Comparison of ENCODE assay signal across 1 cellular context in the genomic region with DNA sequence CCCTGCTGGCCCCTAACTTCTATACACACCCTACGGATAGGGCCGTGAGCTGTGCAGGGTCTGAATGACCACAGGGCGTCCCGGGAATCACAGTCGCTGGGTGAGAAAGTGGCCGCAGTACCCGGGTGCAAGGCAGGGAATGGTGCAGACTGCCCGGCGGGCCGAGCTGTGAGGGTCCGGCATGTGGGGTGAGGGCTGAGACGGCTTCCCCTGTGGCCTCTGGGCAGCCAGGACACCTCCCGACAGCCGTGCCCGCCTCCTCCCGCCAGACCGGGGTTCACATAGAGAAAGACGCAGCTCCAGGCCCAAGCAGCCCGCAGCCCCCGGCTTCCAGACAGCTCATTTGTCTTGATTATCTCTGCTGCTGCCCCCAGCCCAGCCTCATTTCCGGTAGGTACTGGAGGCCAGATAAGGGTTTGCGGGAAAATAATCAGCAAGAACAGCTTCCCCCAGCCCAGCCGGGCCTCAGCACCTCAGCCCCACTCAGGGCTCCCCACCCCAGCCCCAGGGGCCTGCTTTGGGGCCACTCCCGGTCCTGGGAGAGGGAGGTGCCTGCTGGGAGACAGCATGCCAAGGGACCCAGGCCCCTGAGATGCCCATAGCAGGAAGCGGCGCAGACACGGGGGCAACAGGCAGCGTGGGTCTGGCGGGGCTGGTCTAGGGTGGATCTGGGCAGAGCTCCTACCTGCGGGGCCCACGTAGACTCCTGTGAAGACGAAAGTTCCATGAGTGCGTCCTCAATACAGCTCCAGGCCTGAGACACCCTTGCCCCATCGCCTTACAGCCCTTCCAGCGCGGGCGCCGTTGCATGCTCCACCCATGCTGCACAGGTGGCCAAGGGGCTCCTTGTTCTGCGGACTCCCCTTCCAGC.
TF ChIP-seq lines count a peak whose summit lies in the region.

No MANE protein-coding gene starts in this region.

TF ChIP-seq in K562, 482 proteins besides CTCF, POLR2A, EP300 and RAD21 (continued from another document and continues in another):
- no peak for TF ChIP-seq NRF1 (conservative IDR thresholded peaks at IDR 0.05 in 1 of 2, IDR thresholded peaks at IDR 0.05 in 1 of 2)
- TF ChIP-seq CBFA2T3 (IDR thresholded peaks at IDR 0.05), result peak; percentile 96
- peak; percentile 66; the same call in 1 of the 2 replicates for TF ChIP-seq MYNN (IDR thresholded peaks at IDR 0.05)
- no peak for TF ChIP-seq MYNN (CRISPR knock-in tag; IDR thresholded peaks at IDR 0.05)
- TF ChIP-seq NFXL1 (CRISPR knock-in tag; IDR thresholded peaks at IDR 0.05), result no peak
- no peak; the same call in 1 of the 2 replicates for TF ChIP-seq ZNF589 (CRISPR knock-in tag; IDR thresholded peaks at IDR 0.05; ENCODE audit: low read depth)
- TF ChIP-seq ZBTB7A (IDR thresholded peaks at IDR 0.05; ENCODE audit: borderline replicate concordance, control insufficient read depth, low read depth, low read length), result peak; percentile 55; the same call in 1 of the 2 replicates
- TF ChIP-seq LCOR (CRISPR knock-in tag; IDR thresholded peaks at IDR 0.05), result no peak
- TF ChIP-seq E2F3 (CRISPR knock-in tag; IDR thresholded peaks at IDR 0.05), result no peak
- no peak for TF ChIP-seq HDAC2 (IDR thresholded peaks at IDR 0.05)
- TF ChIP-seq, protein P1, sequence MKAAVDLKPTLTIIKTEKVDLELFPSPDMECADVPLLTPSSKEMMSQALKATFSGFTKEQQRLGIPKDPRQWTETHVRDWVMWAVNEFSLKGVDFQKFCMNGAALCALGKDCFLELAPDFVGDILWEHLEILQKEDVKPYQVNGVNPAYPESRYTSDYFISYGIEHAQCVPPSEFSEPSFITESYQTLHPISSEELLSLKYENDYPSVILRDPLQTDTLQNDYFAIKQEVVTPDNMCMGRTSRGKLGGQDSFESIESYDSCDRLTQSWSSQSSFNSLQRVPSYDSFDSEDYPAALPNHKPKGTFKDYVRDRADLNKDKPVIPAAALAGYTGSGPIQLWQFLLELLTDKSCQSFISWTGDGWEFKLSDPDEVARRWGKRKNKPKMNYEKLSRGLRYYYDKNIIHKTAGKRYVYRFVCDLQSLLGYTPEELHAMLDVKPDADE (conservative IDR thresholded peaks at IDR 0.05; ENCODE audit: control insufficient read depth, low read depth, low read length), result peak; percentile 87; the same call in 1 of the 2 replicates
- TF ChIP-seq TARDBP (IDR thresholded peaks at IDR 0.05), result no peak
- TF ChIP-seq LEF1 (IDR thresholded peaks at IDR 0.05), result 0 out of 2 replicates have a peak, but pooled peaks have one; percentile 47
- TF ChIP-seq, protein P2, sequence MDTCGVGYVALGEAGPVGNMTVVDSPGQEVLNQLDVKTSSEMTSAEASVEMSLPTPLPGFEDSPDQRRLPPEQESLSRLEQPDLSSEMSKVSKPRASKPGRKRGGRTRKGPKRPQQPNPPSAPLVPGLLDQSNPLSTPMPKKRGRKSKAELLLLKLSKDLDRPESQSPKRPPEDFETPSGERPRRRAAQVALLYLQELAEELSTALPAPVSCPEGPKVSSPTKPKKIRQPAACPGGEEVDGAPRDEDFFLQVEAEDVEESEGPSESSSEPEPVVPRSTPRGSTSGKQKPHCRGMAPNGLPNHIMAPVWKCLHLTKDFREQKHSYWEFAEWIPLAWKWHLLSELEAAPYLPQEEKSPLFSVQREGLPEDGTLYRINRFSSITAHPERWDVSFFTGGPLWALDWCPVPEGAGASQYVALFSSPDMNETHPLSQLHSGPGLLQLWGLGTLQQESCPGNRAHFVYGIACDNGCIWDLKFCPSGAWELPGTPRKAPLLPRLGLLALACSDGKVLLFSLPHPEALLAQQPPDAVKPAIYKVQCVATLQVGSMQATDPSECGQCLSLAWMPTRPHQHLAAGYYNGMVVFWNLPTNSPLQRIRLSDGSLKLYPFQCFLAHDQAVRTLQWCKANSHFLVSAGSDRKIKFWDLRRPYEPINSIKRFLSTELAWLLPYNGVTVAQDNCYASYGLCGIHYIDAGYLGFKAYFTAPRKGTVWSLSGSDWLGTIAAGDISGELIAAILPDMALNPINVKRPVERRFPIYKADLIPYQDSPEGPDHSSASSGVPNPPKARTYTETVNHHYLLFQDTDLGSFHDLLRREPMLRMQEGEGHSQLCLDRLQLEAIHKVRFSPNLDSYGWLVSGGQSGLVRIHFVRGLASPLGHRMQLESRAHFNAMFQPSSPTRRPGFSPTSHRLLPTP (IDR thresholded peaks at IDR 0.05; ENCODE audit: borderline replicate concordance, extremely low read depth, insufficient read length), result no peak
- TF ChIP-seq CTBP1 (IDR thresholded peaks at IDR 0.05; ENCODE audit: borderline replicate concordance), result peak; percentile 18; the same call in 1 of the 2 replicates
- TF ChIP-seq HDAC3 (IDR thresholded peaks at IDR 0.05; ENCODE audit: borderline replicate concordance, partially characterized antibody), result peak; percentile 72
- no peak for TF ChIP-seq U2AF1 (optimal IDR thresholded peaks at IDR 0.05; ENCODE audit: low read depth, low read length)
- no peak for TF ChIP-seq FOXA1 (IDR thresholded peaks at IDR 0.05; ENCODE audit: borderline replicate concordance)
- TF ChIP-seq RNF2 (IDR thresholded peaks at IDR 0.05), result peak; percentile 82
- TF ChIP-seq ZNF77 (CRISPR knock-in tag; IDR thresholded peaks at IDR 0.05), result no peak
- TF ChIP-seq SRSF7 (optimal IDR thresholded peaks at IDR 0.05; ENCODE audit: low read depth, low read length), result no peak
- no peak for TF ChIP-seq ZC3H4 (CRISPR knock-in tag; IDR thresholded peaks at IDR 0.05; ENCODE audit: borderline replicate concordance)
- TF ChIP-seq DPF2 (IDR thresholded peaks at IDR 0.05), result peak; percentile 90
- TF ChIP-seq PKNOX1 (IDR thresholded peaks at IDR 0.05), result peak; percentile 71
- no peak for TF ChIP-seq FOXJ3 (CRISPR knock-in tag; IDR thresholded peaks at IDR 0.05)
- peak; percentile 71 for TF ChIP-seq BCOR (IDR thresholded peaks at IDR 0.05)
- TF ChIP-seq BDP1 (IDR thresholded peaks at IDR 0.05; ENCODE audit: insufficient read depth, insufficient read length), result no peak
- TF ChIP-seq ZNF764 (CRISPR knock-in tag; IDR thresholded peaks at IDR 0.05; ENCODE audit: low read depth), result no peak
- no peak for TF ChIP-seq NCOA4 (IDR thresholded peaks at IDR 0.05; ENCODE audit: partially characterized antibody)
- no peak for TF ChIP-seq ZNF3 (CRISPR knock-in tag; IDR thresholded peaks at IDR 0.05)
- TF ChIP-seq TBL1XR1 (IDR thresholded peaks at IDR 0.05; ENCODE audit: low read length in 2 of 2), result peak in 1 of 2 experiments; percentile 78; a peak in 2 of 4 replicates
- TF ChIP-seq, protein P3, sequence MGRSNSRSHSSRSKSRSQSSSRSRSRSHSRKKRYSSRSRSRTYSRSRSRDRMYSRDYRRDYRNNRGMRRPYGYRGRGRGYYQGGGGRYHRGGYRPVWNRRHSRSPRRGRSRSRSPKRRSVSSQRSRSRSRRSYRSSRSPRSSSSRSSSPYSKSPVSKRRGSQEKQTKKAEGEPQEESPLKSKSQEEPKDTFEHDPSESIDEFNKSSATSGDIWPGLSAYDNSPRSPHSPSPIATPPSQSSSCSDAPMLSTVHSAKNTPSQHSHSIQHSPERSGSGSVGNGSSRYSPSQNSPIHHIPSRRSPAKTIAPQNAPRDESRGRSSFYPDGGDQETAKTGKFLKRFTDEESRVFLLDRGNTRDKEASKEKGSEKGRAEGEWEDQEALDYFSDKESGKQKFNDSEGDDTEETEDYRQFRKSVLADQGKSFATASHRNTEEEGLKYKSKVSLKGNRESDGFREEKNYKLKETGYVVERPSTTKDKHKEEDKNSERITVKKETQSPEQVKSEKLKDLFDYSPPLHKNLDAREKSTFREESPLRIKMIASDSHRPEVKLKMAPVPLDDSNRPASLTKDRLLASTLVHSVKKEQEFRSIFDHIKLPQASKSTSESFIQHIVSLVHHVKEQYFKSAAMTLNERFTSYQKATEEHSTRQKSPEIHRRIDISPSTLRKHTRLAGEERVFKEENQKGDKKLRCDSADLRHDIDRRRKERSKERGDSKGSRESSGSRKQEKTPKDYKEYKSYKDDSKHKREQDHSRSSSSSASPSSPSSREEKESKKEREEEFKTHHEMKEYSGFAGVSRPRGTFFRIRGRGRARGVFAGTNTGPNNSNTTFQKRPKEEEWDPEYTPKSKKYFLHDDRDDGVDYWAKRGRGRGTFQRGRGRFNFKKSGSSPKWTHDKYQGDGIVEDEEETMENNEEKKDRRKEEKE (IDR thresholded peaks at IDR 0.05; ENCODE audit: borderline replicate concordance in 1 of 2, control insufficient read depth in 1 of 2, low read depth in 2 of 2, low read length in 1 of 2), result no peak
- TF ChIP-seq ZNF311 (CRISPR knock-in tag; IDR thresholded peaks at IDR 0.05), result 0 out of 2 replicates have a peak, but pooled peaks have one; percentile 18
- no peak for TF ChIP-seq RBBP5 (IDR thresholded peaks at IDR 0.05; ENCODE audit: borderline replicate concordance, insufficient read depth, low read length, poor library complexity, severe bottlenecking)
- TF ChIP-seq, protein P4, sequence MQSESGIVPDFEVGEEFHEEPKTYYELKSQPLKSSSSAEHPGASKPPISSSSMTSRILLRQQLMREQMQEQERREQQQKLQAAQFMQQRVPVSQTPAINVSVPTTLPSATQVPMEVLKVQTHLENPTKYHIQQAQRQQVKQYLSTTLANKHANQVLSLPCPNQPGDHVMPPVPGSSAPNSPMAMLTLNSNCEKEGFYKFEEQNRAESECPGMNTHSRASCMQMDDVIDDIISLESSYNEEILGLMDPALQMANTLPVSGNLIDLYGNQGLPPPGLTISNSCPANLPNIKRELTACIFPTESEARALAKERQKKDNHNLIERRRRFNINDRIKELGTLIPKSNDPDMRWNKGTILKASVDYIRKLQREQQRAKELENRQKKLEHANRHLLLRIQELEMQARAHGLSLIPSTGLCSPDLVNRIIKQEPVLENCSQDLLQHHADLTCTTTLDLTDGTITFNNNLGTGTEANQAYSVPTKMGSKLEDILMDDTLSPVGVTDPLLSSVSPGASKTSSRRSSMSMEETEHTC (IDR thresholded peaks at IDR 0.05), result no peak
- peak; percentile 66; the same call in 1 of the 2 replicates for TF ChIP-seq MBD2 (IDR thresholded peaks at IDR 0.05; ENCODE audit: borderline replicate concordance, low read depth)
- no peak for TF ChIP-seq ARNT (IDR thresholded peaks at IDR 0.05)
- no peak for TF ChIP-seq C11orf30 (IDR thresholded peaks at IDR 0.05; ENCODE audit: low read depth)
- no peak for TF ChIP-seq ZNF785 (CRISPR knock-in tag; IDR thresholded peaks at IDR 0.05)
- no peak for TF ChIP-seq POLR2H (tag; IDR thresholded peaks at IDR 0.05; ENCODE audit: low read depth)
- TF ChIP-seq TSHZ1 (CRISPR knock-in tag; IDR thresholded peaks at IDR 0.05), result no peak
- TF ChIP-seq CXXC5 (CRISPR knock-in tag; IDR thresholded peaks at IDR 0.05), result peak; percentile 92
- TF ChIP-seq KDM1A (IDR thresholded peaks at IDR 0.05), result peak; percentile 36 to 39; a peak in 1 of 4 replicates
- no peak for TF ChIP-seq BACH1 (tag; IDR thresholded peaks at IDR 0.05)
- no peak for TF ChIP-seq FOXO4 (CRISPR knock-in tag; IDR thresholded peaks at IDR 0.05)
- no peak for TF ChIP-seq ZBTB1 (CRISPR knock-in tag; IDR thresholded peaks at IDR 0.05; ENCODE audit: borderline replicate concordance, low read depth)
- TF ChIP-seq CBX1 (IDR thresholded peaks at IDR 0.05; ENCODE audit: low read depth), result no peak
- no peak for TF ChIP-seq ZNF253 (CRISPR knock-in tag; conservative IDR thresholded peaks at IDR 0.05)
- TF ChIP-seq CBX3 (IDR thresholded peaks at IDR 0.05; ENCODE audit: borderline replicate concordance in 1 of 2, low read length in 2 of 2), result no peak
